26 cellular contexts compared by ENCODE assay signal in genomic region chr18:21505231-21505630, GRCh38.
"Had no signal": no experiment of that assay in that cellular context is flagged by ENCODE, and none has a peak within 500 bp of the region (broad histone marks: within the 10 kb centered on the region; RNA-seq: fewer than 3 reads in every experiment).

No MANE protein-coding gene starts in this region.

- H3K9me3 ChIP-seq: left lung, neutrophil, psoas muscle, right lobe of liver, tibial nerve, vagina had no signal

- H3K27me3 ChIP-seq: left lung, neutrophil, right lobe of liver, tibial nerve, vagina had no signal

- DNase-seq: hippocampal formation; kidney glomerular epithelial cell; left cardiac atrium; left lung; naive B cell; natural killer cell; occipital lobe; psoas muscle; right lobe of liver; stimulated activated CD4-positive, alpha-beta T cell treated with anti-CD3 and anti-CD28 coated beads, Interleukin-1b, Interleukin-23, amount 100 ng/mL, for 48 hours; stimulated activated CD4-positive, alpha-beta T cell treated with anti-CD3 and anti-CD28 coated beads, Interleukin-2, amount 100 ng/mL, for 48 hours; stimulated activated CD4-positive, alpha-beta T cell treated with anti-CD3 and anti-CD28 coated beads, Interleukin-4, amount 100 ng/mL, for 4 hours; stimulated activated CD8-positive, alpha-beta memory T cell treated with anti-CD3 and anti-CD28 coated beads, Interleukin-4, amount 100 ng/mL, for 48 hours; stimulated activated naive CD4-positive, alpha-beta T cell treated with Interleukin-2 at 50 U/mL for 16 hours; stimulated activated naive CD8-positive, alpha-beta T cell treated with anti-CD3 and anti-CD28 coated beads, Interleukin-15, amount 100 ng/mL, for 72 hours; substantia nigra had no signal

- FAIRE-seq: keratinocyte had no signal

- H3K27ac Mint-ChIP-seq: mesothelial cell of epicardium; naive B cell; natural killer cell; stimulated activated memory B cell treated with anti-CD40 and anti-IgM and Interleukin-4, amounts not matched to agents 10 μg/mL and 1 μg/mL and 100 μg/mL, for 72 hours; stimulated activated naive CD8-positive, alpha-beta T cell treated with anti-CD3 and anti-CD28 coated beads, Interleukin-15, amount 100 ng/mL, for 72 hours; type B pancreatic cell had no signal

- H3K9ac ChIP-seq: parathyroid adenoma had no signal

- H3K36me3 ChIP-seq: left lung, neutrophil, right lobe of liver, vagina had no signal

- H3K4me3 ChIP-seq: left lung, lung, psoas muscle, right lobe of liver, smooth muscle cell, tibial nerve, vagina had no signal

- H3K36me3 Mint-ChIP-seq: naive B cell; natural killer cell; stimulated activated memory B cell treated with anti-CD40 and anti-IgM and Interleukin-4, amounts not matched to agents 10 μg/mL and 1 μg/mL and 100 μg/mL, for 72 hours; type B pancreatic cell had no signal

- H3K4me3 Mint-ChIP-seq: mesothelial cell of epicardium; naive B cell; natural killer cell; stimulated activated memory B cell treated with anti-CD40 and anti-IgM and Interleukin-4, amounts not matched to agents 10 μg/mL and 1 μg/mL and 100 μg/mL, for 72 hours; stimulated activated naive CD8-positive, alpha-beta T cell treated with anti-CD3 and anti-CD28 coated beads, Interleukin-15, amount 100 ng/mL, for 72 hours; type B pancreatic cell had no signal

- H3K27me3 Mint-ChIP-seq: naive B cell; stimulated activated memory B cell treated with anti-CD40 and anti-IgM and Interleukin-4, amounts not matched to agents 10 μg/mL and 1 μg/mL and 100 μg/mL, for 72 hours; stimulated activated naive CD8-positive, alpha-beta T cell treated with anti-CD3 and anti-CD28 coated beads, Interleukin-15, amount 100 ng/mL, for 72 hours; type B pancreatic cell had no signal

- H3K4me1 Mint-ChIP-seq: mesothelial cell of epicardium; naive B cell; natural killer cell; stimulated activated memory B cell treated with anti-CD40 and anti-IgM and Interleukin-4, amounts not matched to agents 10 μg/mL and 1 μg/mL and 100 μg/mL, for 72 hours; stimulated activated naive CD8-positive, alpha-beta T cell treated with anti-CD3 and anti-CD28 coated beads, Interleukin-15, amount 100 ng/mL, for 72 hours had no signal

- H3K4me1 ChIP-seq: left lung, parathyroid adenoma, right lobe of liver, tibial nerve, vagina had no signal

- ATAC-seq: left lung; natural killer cell; stimulated activated memory B cell treated with anti-CD40 and anti-IgM and Interleukin-4, amounts not matched to agents 10 μg/mL and 1 μg/mL and 100 μg/mL, for 72 hours; stimulated activated naive CD8-positive, alpha-beta T cell treated with anti-CD3 and anti-CD28 coated beads, Interleukin-15, amount 100 ng/mL, for 72 hours had no signal

- H2AFZ ChIP-seq: parathyroid adenoma had no signal

- H3K4me2 ChIP-seq: smooth muscle cell had no signal

- H3K27ac ChIP-seq: left lung, neutrophil, parathyroid adenoma, psoas muscle, right lobe of liver, tibial nerve, vagina had no signal

- H3K79me2 ChIP-seq: parathyroid adenoma had no signal

- H3K9me3 Mint-ChIP-seq: mesothelial cell of epicardium; natural killer cell; stimulated activated memory B cell treated with anti-CD40 and anti-IgM and Interleukin-4, amounts not matched to agents 10 μg/mL and 1 μg/mL and 100 μg/mL, for 72 hours; stimulated activated naive CD8-positive, alpha-beta T cell treated with anti-CD3 and anti-CD28 coated beads, Interleukin-15, amount 100 ng/mL, for 72 hours; type B pancreatic cell had no signal
